ENCODE assay signal across 10 cellular contexts in the genomic region with DNA sequence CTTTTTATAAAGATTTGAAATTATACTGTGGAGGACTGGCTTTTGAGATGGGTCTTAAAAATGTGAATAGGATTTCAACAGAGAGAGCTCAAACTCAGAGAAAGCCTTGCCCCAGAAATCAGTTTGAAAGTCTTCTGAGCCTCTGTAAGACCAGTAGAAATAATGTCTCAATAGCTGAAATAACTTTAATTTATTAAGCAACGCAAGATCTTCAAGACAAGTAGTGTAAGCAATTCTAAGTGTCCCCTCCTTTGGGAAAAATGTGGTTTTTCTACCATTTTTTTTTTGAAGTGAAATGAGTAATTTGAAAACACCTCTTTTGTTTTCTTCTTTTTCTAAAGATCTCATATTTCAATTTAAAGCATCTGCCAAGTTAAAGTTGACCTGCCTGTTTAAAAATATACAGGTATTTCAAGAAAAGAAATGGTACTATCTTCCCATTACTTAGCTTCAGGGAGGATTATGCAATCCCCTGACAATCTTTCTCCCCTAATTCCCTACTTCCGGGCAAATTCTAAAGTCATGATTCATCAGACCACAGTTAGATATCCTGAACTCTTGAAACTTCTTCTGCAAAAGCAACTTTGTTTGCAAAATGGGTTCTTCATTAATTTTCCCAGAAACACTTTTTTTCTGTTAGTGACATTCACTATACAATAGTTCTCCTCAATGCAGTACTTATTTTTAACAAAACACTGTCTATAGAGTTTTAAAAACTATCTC. TPM values are rescaled to one million over a fixed set of nuclear protein-coding genes. Genes with fewer than 3 reads are reported as not detected.
DNase-seq lines count a peak whose midpoint lies in the region; ATAC-seq, FAIRE-seq and TF ChIP-seq lines count a peak whose summit lies in the region.
"Had no signal": no experiment of that assay in that cellular context is flagged by ENCODE, and none has a peak within 500 bp of the region (broad histone marks: within the 10 kb centered on the region; RNA-seq: fewer than 3 reads in every experiment).

No MANE protein-coding gene starts in this region.

- H3K9ac ChIP-seq in KMS-11 (no peak overlapping the region), astrocyte (ENCODE audit: low read length) (no peak overlapping the region)

- H3K4me3 ChIP-seq in ACC112 (ENCODE audit: low read depth, low read length) (peak overlapping the region; percentile 11; the same call in 1 of the 2 replicates), KMS-11 (IDR thresholded peaks at IDR 0.05; ENCODE audit: insufficient read depth, low read depth, low read length) (no peak overlapping the region), astrocyte (ENCODE audit: insufficient read depth, low read depth, low read length) (no peak overlapping the region), prostate gland (no peak overlapping the region)
- H3K4me3 ChIP-seq: tibial artery had no signal

- TF ChIP-seq CTCF in KMS-11 (conservative IDR thresholded peaks at IDR 0.05; ENCODE audit: low read depth, low read length), result no peak
- TF ChIP-seq CTCF in astrocyte (IDR thresholded peaks at IDR 0.05; ENCODE audit: insufficient read depth, low read depth, low read length), result no peak
- no peak for TF ChIP-seq CTCF in prostate gland (IDR thresholded peaks at IDR 0.05)

- intact Hi-C loops in posterior vena cava (cut with DNase I), result no loop called here
- intact Hi-C loops in prostate gland (cut with DNase I), result no loop called here

- FAIRE-seq in astrocyte (lab: Jason Lieb, UNC), result peak; percentile 92

- peak overlapping the region; percentile 80 for H3K27ac ChIP-seq in ACC112 (ENCODE audit: low read depth, low read length)
- H3K27ac ChIP-seq in KMS-11, result peak overlapping the region; percentile 21; the same call in 1 of the 2 replicates
- H3K27ac ChIP-seq in astrocyte (ENCODE audit: low read depth, low read length), result peak overlapping the region; percentile 32
- no peak overlapping the region for H3K27ac ChIP-seq in prostate gland

- peak overlapping the region; percentile 34 for H2AFZ ChIP-seq in ACC112 (ENCODE audit: low read length, unreplicated experiment)
- no peak overlapping the region for H2AFZ ChIP-seq in KMS-11 (ENCODE audit: low read depth)
- H2AFZ ChIP-seq in astrocyte (ENCODE audit: low read depth, low read length), result no peak overlapping the region

- peaks cover 2% of the 10 kb centered on the region for H3K36me3 Mint-ChIP-seq in astrocyte (ENCODE audit: low read depth, unreplicated experiment)

- H3K4me2 ChIP-seq in KMS-11, result peak overlapping the region; percentile 50
- peak overlapping the region; percentile 39 for H3K4me2 ChIP-seq in astrocyte (ENCODE audit: low read length)

- 28% methylated on average over 2 of the region's 2 CpGs for WGBS in prostate gland

- no peaks in the 10 kb centered on the region for H3K27me3 ChIP-seq in ACC112 (ENCODE audit: insufficient read depth, low read length)
- H3K27me3 ChIP-seq in KMS-11 (ENCODE audit: insufficient read depth, low read depth), result no peaks in the 10 kb centered on the region
- no peaks in the 10 kb centered on the region for H3K27me3 ChIP-seq in astrocyte (ENCODE audit: insufficient read depth, low read length)
- no peaks in the 10 kb centered on the region for H3K27me3 ChIP-seq in prostate gland (replicated peaks; ENCODE audit: insufficient read depth)
- H3K27me3 ChIP-seq: tibial artery had no signal

- H4K20me1 ChIP-seq in KMS-11 (ENCODE audit: insufficient read depth) (no peaks in the 10 kb centered on the region), astrocyte (ENCODE audit: insufficient read depth, low read length) (no peaks in the 10 kb centered on the region)

- H3K36me3 ChIP-seq in ACC112 (ENCODE audit: insufficient read depth, low read length) (no peaks in the 10 kb centered on the region), KMS-11 (ENCODE audit: insufficient read depth) (no peaks in the 10 kb centered on the region), astrocyte (ENCODE audit: insufficient read depth, low read length) (no peaks in the 10 kb centered on the region), prostate gland (no peaks in the 10 kb centered on the region)
- H3K36me3 ChIP-seq: tibial artery had no signal

- ATAC-seq in GM18505 (IDR thresholded peaks at IDR 0.05; ENCODE audit: unreplicated experiment), result no peak

- no peak overlapping the region for H3K4me3 Mint-ChIP-seq in astrocyte (ENCODE audit: unreplicated experiment)

- peak; percentile 88 for DNase-seq in astrocyte (ENCODE audit: low read depth)
- DNase-seq in kidney tubule cell (ENCODE audit: low spot score), result peak; percentile 74
- DNase-seq in posterior vena cava (ENCODE audit: low spot score), result no peak
- no peak for DNase-seq in prostate gland (ENCODE audit: low spot score)
- DNase-seq in NCI-H2107 treated with DMSO at 0.1 percent for 48 hours (lab: John Stamatoyannopoulos, UW; ENCODE audit: unreplicated experiment), result no peak
- DNase-seq: tibial artery had no signal

- H3K79me2 ChIP-seq in ACC112 (ENCODE audit: control insufficient read depth, insufficient read depth, low read length, unreplicated experiment), result no peaks in the 10 kb centered on the region
- no peaks in the 10 kb centered on the region for H3K79me2 ChIP-seq in KMS-11 (ENCODE audit: insufficient read depth, low read depth)
- H3K79me2 ChIP-seq in astrocyte (ENCODE audit: insufficient read depth, low read length), result no peaks in the 10 kb centered on the region

- H3K4me1 ChIP-seq in ACC112 (ENCODE audit: control insufficient read depth, insufficient read depth, low read length, unreplicated experiment) (peaks cover 38% of the 10 kb centered on the region), KMS-11 (ENCODE audit: low read depth, poor library complexity, severe bottlenecking) (peaks cover 57% of the 10 kb centered on the region), astrocyte (ENCODE audit: insufficient read depth, low read length) (peaks cover 17% of the 10 kb centered on the region), prostate gland (replicated peaks) (no peaks in the 10 kb centered on the region)
- H3K4me1 ChIP-seq: Caco-2 had no signal

- no peak for TF ChIP-seq POLR2A in prostate gland (IDR thresholded peaks at IDR 0.05)
- TF ChIP-seq POLR2A in GM18505 (IDR thresholded peaks at IDR 0.05; ENCODE audit: borderline replicate concordance, extremely low read depth, insufficient read depth, insufficient read length), result no peak

- H3K9me3 Mint-ChIP-seq in astrocyte (ENCODE audit: unreplicated experiment), result no peaks in the 10 kb centered on the region

- H3K9me3 ChIP-seq in astrocyte (ENCODE audit: insufficient read depth, low read depth, low read length) (no peaks in the 10 kb centered on the region), prostate gland (no peaks in the 10 kb centered on the region)
- H3K9me3 ChIP-seq: Caco-2, tibial artery had no signal

- peak overlapping the region; percentile 97 for H3K27ac Mint-ChIP-seq in astrocyte (ENCODE audit: unreplicated experiment)

- peaks cover 42% of the 10 kb centered on the region for H3K4me1 Mint-ChIP-seq in astrocyte (ENCODE audit: low read depth, unreplicated experiment)

- H3K27me3 Mint-ChIP-seq in astrocyte (ENCODE audit: low read depth, unreplicated experiment), result no peaks in the 10 kb centered on the region

RNA-seq across cellular contexts. Expression of gene ANXA1, which starts 7.9 kb away (rescaled TPM):
- total RNA-seq in astrocyte (447 and 637 TPM in 2 replicates), posterior vena cava (100 to 1,000 TPM; 331 to 533 TPM), prostate gland (100 to 1,000 TPM in 1 of 2 donors, 10 to 100 TPM in 1; 65.3 to 341 TPM)

Comparison
In these comparisons a context has a peak if more than half of its experiments do, and no peak if none do; other contexts are left out.
1. H3K27ac ChIP-seq: peak in ACC112 (single experiment), KMS-11 (single experiment) and astrocyte (single experiment); none in prostate gland (0 of 2).
2. DNase-seq: peak in astrocyte (single experiment) and kidney tubule cell (single experiment); none in posterior vena cava (single experiment), prostate gland (single experiment) and NCI-H2107 treated with DMSO at 0.1 percent for 48 hours (single experiment).